ENCODE assay signal across 12 cellular contexts in genomic region chr1:8625981-8626898, GRCh38.
DNase-seq lines count a peak whose midpoint lies in the region; ATAC-seq and TF ChIP-seq lines count a peak whose summit lies in the region.
"Had no signal": no experiment of that assay in that cellular context is flagged by ENCODE, and none has a peak within 500 bp of the region (broad histone marks: within the 10 kb centered on the region; RNA-seq: fewer than 3 reads in every experiment).

No MANE protein-coding gene starts in this region.

- H3K27me3 ChIP-seq in AG04450 (ENCODE audit: control insufficient read depth, insufficient read depth, low read length), result no peaks in the 10 kb centered on the region
- H3K27me3 ChIP-seq in kidney epithelial cell (ENCODE audit: control insufficient read depth, insufficient read depth, low read length), result no peaks in the 10 kb centered on the region
- H3K27me3 ChIP-seq in aorta (ENCODE audit: control insufficient read depth in 1 of 2, insufficient read depth in 2 of 2, low read length in 1 of 2), result no peaks in the 10 kb centered on the region
- no peaks in the 10 kb centered on the region for H3K27me3 ChIP-seq in ovary
- no peaks in the 10 kb centered on the region for H3K27me3 ChIP-seq in colonic mucosa

- CTCF ChIA-PET in AG04450 (lab: Charles Lee) (interaction anchor here (0.8 kb wide), 1 partner anchor 223 kb away, joined by 3 read pairs; no protein-coding TSS in a partner anchor), WTC11 (lab: Charles Lee) (interaction anchor here (0.7 to 1.0 kb wide), 2 partner anchors 17 to 223 kb away, joined by 3 read pairs; no protein-coding TSS in a partner anchor)

- H3K27me3 Mint-ChIP-seq in WTC11 (ENCODE audit: low read depth), result no peaks in the 10 kb centered on the region

- H3K4me1 ChIP-seq in aorta (ENCODE audit: control insufficient read depth in 1 of 2, insufficient read depth in 2 of 2, low read length in 2 of 2) (peaks cover 0 to 3% of the 10 kb centered on the region in 2 donors), ovary (ENCODE audit: insufficient read depth) (peaks cover 16% of the 10 kb centered on the region), colonic mucosa (no peaks in the 10 kb centered on the region)

- POLR2A ChIA-PET in AG04450 (lab: Yijun Ruan, JAX), result interaction anchor here (0.6 to 1.4 kb wide), 5 partner anchors 10 to 114 kb away, joined by 3 to 8 read pairs (median 3); no protein-coding TSS in a partner anchor
- POLR2A ChIA-PET in WTC11 (lab: Charles Lee), result no interaction called here

- H3K4me3 Mint-ChIP-seq in WTC11, result peak overlapping the region; percentile 6; the same call in 1 of the 2 replicates

- no peak for TF ChIP-seq POLR2A in ovary (IDR thresholded peaks at IDR 0.05)

- no peak for ATAC-seq in WTC11
- ATAC-seq in aorta (ENCODE audit: low FRiP score), result no peak

- TF ChIP-seq EP300 in ovary (IDR thresholded peaks at IDR 0.05), result no peak

- TF ChIP-seq CTCF in AG04450 (IDR thresholded peaks at IDR 0.05; ENCODE audit: low read depth, low read length) (no peak), WTC11 (IDR thresholded peaks at IDR 0.05) (no peak), kidney epithelial cell (IDR thresholded peaks at IDR 0.05; ENCODE audit: insufficient read depth, low read length, poor library complexity, severe bottlenecking) (no peak), ovary (IDR thresholded peaks at IDR 0.05) (no peak), colonic mucosa (IDR thresholded peaks at IDR 0.05) (no peak)

- H3K9me3 ChIP-seq in AG04450 (ENCODE audit: control insufficient read depth, insufficient read depth, low read length) (no peaks in the 10 kb centered on the region), aorta (ENCODE audit: control insufficient read depth, low read length) (no peaks in the 10 kb centered on the region), ovary (no peaks in the 10 kb centered on the region), colonic mucosa (no peaks in the 10 kb centered on the region)

- intact Hi-C loops in aorta (cut with DNase I), result no loop called here
- intact Hi-C loops in ovary (cut with DNase I), result no loop called here
- intact Hi-C loops in colonic mucosa (cut with DNase I), result no loop called here

- H3K4me3 ChIP-seq in AG04450 (ENCODE audit: low read depth, low read length) (no peak overlapping the region), kidney epithelial cell (ENCODE audit: low read depth, low read length) (no peak overlapping the region), aorta (ENCODE audit: low read length in 2 of 2) (no peak overlapping the region), ovary (no peak overlapping the region), colonic mucosa (no peak overlapping the region)
- H3K4me3 ChIP-seq: lung had no signal

- H3K36me3 ChIP-seq in kidney epithelial cell (ENCODE audit: control insufficient read depth, insufficient read depth, low read length) (no peaks in the 10 kb centered on the region), aorta (ENCODE audit: control insufficient read depth in 1 of 2, insufficient read depth in 2 of 2, low read length in 1 of 2) (no peaks in the 10 kb centered on the region), ovary (no peaks in the 10 kb centered on the region), colonic mucosa (no peaks in the 10 kb centered on the region)

- peaks cover 76% of the 10 kb centered on the region for H3K4me1 Mint-ChIP-seq in WTC11

- peak overlapping the region; percentile 67 for H3K27ac ChIP-seq in AG04450 (ENCODE audit: low read depth, low read length)
- H3K27ac ChIP-seq in aorta (ENCODE audit: low read depth in 1 of 2, low read length in 2 of 2), result no peak overlapping the region
- H3K27ac ChIP-seq in ovary, result no peak overlapping the region
- no peak overlapping the region for H3K27ac ChIP-seq in colonic mucosa

- peak; percentile 93 for DNase-seq in AG04450 (ENCODE audit: low read depth, low spot score)
- peak; percentile 64 for DNase-seq in HK-2 (ENCODE audit: unreplicated experiment)
- DNase-seq in WTC11 (ENCODE audit: low spot score), result no peak
- DNase-seq in kidney epithelial cell (ENCODE audit: low read depth), result peak; percentile 80
- no peak for DNase-seq in aorta
- DNase-seq in ovary, result no peak
- DNase-seq in colonic mucosa, result no peak
- no peak for DNase-seq in NCI-H1436 treated with DMSO at 0.1 percent for 48 hours (lab: John Stamatoyannopoulos, UW)
- DNase-seq: anterior cingulate cortex, DMS79 treated with DMSO at 0.1 percent for 48 hours, NCI-H1417 had no signal

- no peak overlapping the region for H3K9ac ChIP-seq in colonic mucosa (ENCODE audit: low read depth in 2 of 2, low read length in 2 of 2)

- no peaks in the 10 kb centered on the region for H3K36me3 Mint-ChIP-seq in WTC11

- peak overlapping the region; percentile 50 for H3K27ac Mint-ChIP-seq in WTC11

- no peaks in the 10 kb centered on the region for H3K9me3 Mint-ChIP-seq in WTC11

- WGBS in aorta, 2 donors, result 60 to 66% methylated on average over 4 of the region's 4 CpGs
- WGBS in ovary, 3 donors, result 14 to 17% (median 16%) methylated on average over 4 of the region's 4 CpGs

TF ChIP-seq in WTC11, 78 proteins besides CTCF, POLR2A, EP300 and RAD21 (continues in another document):
- TF ChIP-seq TEAD1 (CRISPR knock-in tag; IDR thresholded peaks at IDR 0.05) (no peak), NFYB (CRISPR knock-in tag; conservative IDR thresholded peaks at IDR 0.05; ENCODE audit: low read depth) (no peak), NFE2L1 (CRISPR knock-in tag; IDR thresholded peaks at IDR 0.05) (no peak), ZNF281 (CRISPR knock-in tag; IDR thresholded peaks at IDR 0.05) (no peak), E2F1 (CRISPR knock-in tag; IDR thresholded peaks at IDR 0.05) (no peak), AFF4 (CRISPR knock-in tag; IDR thresholded peaks at IDR 0.05; ENCODE audit: borderline replicate concordance) (no peak), NR1H2 (CRISPR knock-in tag; IDR thresholded peaks at IDR 0.05) (no peak), RELA (CRISPR knock-in tag; IDR thresholded peaks at IDR 0.05; ENCODE audit: borderline replicate concordance) (no peak), USF2 (CRISPR knock-in tag; IDR thresholded peaks at IDR 0.05) (no peak)

Comparison
In these comparisons a context has a peak if more than half of its experiments do, and no peak if none do; other contexts are left out.
1. DNase-seq: peak in AG04450 (single experiment), HK-2 (single experiment) and kidney epithelial cell (single experiment); none in WTC11 (single experiment), aorta (0 of 2), ovary (0 of 5), colonic mucosa (single experiment) and NCI-H1436 treated with DMSO at 0.1 percent for 48 hours (single experiment).